In genomic region chr9:133635903-133636531, GRCh38 we compare ENCODE assay signal across 16 cellular contexts. TPM values are rescaled to one million over a fixed set of nuclear protein-coding genes. Genes with fewer than 3 reads are reported as not detected.
"Had no signal": no experiment of that assay in that cellular context is flagged by ENCODE, and none has a peak within 500 bp of the region (broad histone marks: within the 10 kb centered on the region; RNA-seq: fewer than 3 reads in every experiment).

TSS of gene DBH (plus strand) at chr9:133636363. CDS start at chr9:133636372, 9 bp downstream.

- ATAC-seq: activated CD4-positive, CD25-positive, alpha-beta regulatory T cell treated with anti-CD3 and anti-CD28 coated beads, Interleukin-2, amount 50 U/mL, for 24 hours; lower lobe of right lung; stimulated activated memory B cell treated with anti-CD40 and anti-IgM and Interleukin-4, amounts not matched to agents 10 μg/mL and 1 μg/mL and 100 μg/mL, for 72 hours had no signal

- H3K4me3 Mint-ChIP-seq: activated naive CD8-positive, alpha-beta T cell treated with anti-CD3 and anti-CD28 coated beads, Interleukin-2, amount 10 ng/mL, durations not matched to agents 7 days and 5 days; activated T-helper 1 cell treated with anti-CD3 and anti-CD28 coated beads, Interleukin-12 subunit alpha, Interleukin-12 subunit beta, Interleukin-2, Interleukin-4 antibody, amounts not matched to agents 30 ng/mL and 10 ng/mL and 1 ng/mL, durations not matched to agents 14 hours and 24 hours and 36 hours; stimulated activated memory B cell treated with anti-CD40 and anti-IgM and Interleukin-4, amounts not matched to agents 10 μg/mL and 1 μg/mL and 100 μg/mL, for 72 hours had no signal

- H3K4me1 Mint-ChIP-seq: activated naive CD8-positive, alpha-beta T cell treated with anti-CD3 and anti-CD28 coated beads, Interleukin-2, amount 10 ng/mL, durations not matched to agents 7 days and 5 days; stimulated activated memory B cell treated with anti-CD40 and anti-IgM and Interleukin-4, amounts not matched to agents 10 μg/mL and 1 μg/mL and 100 μg/mL, for 72 hours had no signal

- H3K4me1 ChIP-seq: lower lobe of right lung, thyroid gland had no signal

- H3K9me3 Mint-ChIP-seq: activated naive CD8-positive, alpha-beta T cell treated with anti-CD3 and anti-CD28 coated beads, Interleukin-2, amount 10 ng/mL, durations not matched to agents 7 days and 5 days; activated T-helper 1 cell treated with anti-CD3 and anti-CD28 coated beads, Interleukin-12 subunit alpha, Interleukin-12 subunit beta, Interleukin-2, Interleukin-4 antibody, amounts not matched to agents 30 ng/mL and 10 ng/mL and 1 ng/mL, durations not matched to agents 14 hours and 24 hours and 36 hours; stimulated activated memory B cell treated with anti-CD40 and anti-IgM and Interleukin-4, amounts not matched to agents 10 μg/mL and 1 μg/mL and 100 μg/mL, for 72 hours had no signal

- H3K27ac Mint-ChIP-seq: activated naive CD8-positive, alpha-beta T cell treated with anti-CD3 and anti-CD28 coated beads, Interleukin-2, amount 10 ng/mL, durations not matched to agents 7 days and 5 days; activated T-helper 1 cell treated with anti-CD3 and anti-CD28 coated beads, Interleukin-12 subunit alpha, Interleukin-12 subunit beta, Interleukin-2, Interleukin-4 antibody, amounts not matched to agents 30 ng/mL and 10 ng/mL and 1 ng/mL, durations not matched to agents 14 hours and 24 hours and 36 hours; stimulated activated memory B cell treated with anti-CD40 and anti-IgM and Interleukin-4, amounts not matched to agents 10 μg/mL and 1 μg/mL and 100 μg/mL, for 72 hours had no signal

- H3K4me3 ChIP-seq: esophagus muscularis mucosa, lower lobe of right lung, thyroid gland had no signal

- DNase-seq: activated CD4-positive, alpha-beta T cell treated with anti-CD3 and anti-CD28 coated beads, Interleukin-2, amount 50 U/mL, for 1 hour; activated naive CD8-positive, alpha-beta T cell treated with anti-CD3 and anti-CD28 coated beads, Interleukin-2, amount 10 ng/mL, durations not matched to agents 7 days and 5 days; kidney glomerular epithelial cell; lower lobe of right lung; midbrain; retina; stimulated activated CD4-positive, alpha-beta T cell treated with anti-CD3 and anti-CD28 coated beads, Interleukin-2, amount 100 ng/mL, for 48 hours; thyroid gland had no signal

- H3K27me3 ChIP-seq: thyroid gland had no signal

- H3K36me3 Mint-ChIP-seq: activated naive CD8-positive, alpha-beta T cell treated with anti-CD3 and anti-CD28 coated beads, Interleukin-2, amount 10 ng/mL, durations not matched to agents 7 days and 5 days; stimulated activated memory B cell treated with anti-CD40 and anti-IgM and Interleukin-4, amounts not matched to agents 10 μg/mL and 1 μg/mL and 100 μg/mL, for 72 hours had no signal

- H3K36me3 ChIP-seq: esophagus muscularis mucosa, lower lobe of right lung, thyroid gland had no signal

- H3K27ac ChIP-seq: esophagus muscularis mucosa, lower lobe of right lung, thyroid gland had no signal

- H3K9me3 ChIP-seq: esophagus muscularis mucosa, lower lobe of right lung, thyroid gland had no signal

RNA-seq across cellular contexts. Expression of gene DBH, which starts in this region (rescaled TPM):
- total RNA-seq: activated CD8-positive, alpha-beta memory T cell treated with anti-CD3 and anti-CD28 coated beads for 36 hours; activated naive CD8-positive, alpha-beta T cell treated with anti-CD3 and anti-CD28 coated beads, Interleukin-2, amount 10 ng/mL, durations not matched to agents 7 days and 5 days; activated T-helper 1 cell treated with anti-CD3 and anti-CD28 coated beads, Interleukin-12 subunit alpha, Interleukin-12 subunit beta, Interleukin-2, Interleukin-4 antibody, amounts not matched to agents 30 ng/mL and 10 ng/mL and 1 ng/mL, durations not matched to agents 14 hours and 24 hours and 36 hours; astrocyte; glomerular endothelial cell; lower lobe of right lung; skeletal muscle tissue had no signal
